1 cellular context compared by ENCODE assay signal in the genomic region with DNA sequence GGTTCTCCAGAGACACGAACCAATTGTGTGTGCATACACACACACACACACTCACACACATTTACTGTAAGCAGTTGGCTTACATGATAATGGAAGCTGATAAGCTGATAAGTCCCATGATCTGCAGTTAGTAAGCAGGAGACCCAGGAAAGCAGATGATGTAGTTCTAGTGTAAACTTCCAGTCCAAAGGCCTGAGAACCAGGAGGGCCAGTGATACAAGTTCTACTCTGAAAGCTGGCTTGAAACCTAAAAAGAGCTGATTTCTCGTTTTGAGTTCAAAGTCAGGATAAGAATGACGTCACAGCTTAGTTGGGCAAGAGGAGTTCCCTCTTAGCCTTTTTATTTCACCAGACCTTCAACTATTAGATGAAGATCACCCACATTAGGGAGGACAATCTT.
TF ChIP-seq lines count a peak whose summit lies in the region.

No MANE protein-coding gene starts in this region.

TF ChIP-seq in H1, 55 proteins besides CTCF, POLR2A, EP300 and RAD21:
- TF ChIP-seq CHD1 (IDR thresholded peaks at IDR 0.05; ENCODE audit: low read depth, low read length) (no peak), ZNF274 (IDR thresholded peaks at IDR 0.05; ENCODE audit: borderline replicate concordance, extremely low read depth, low read length) (no peak), ASH2L (IDR thresholded peaks at IDR 0.05; ENCODE audit: low read length) (no peak), RNF2 (IDR thresholded peaks at IDR 0.05; ENCODE audit: borderline replicate concordance, low read depth, low read length, missing control alignments, poor library complexity, severe bottlenecking) (no peak), KDM5A (IDR thresholded peaks at IDR 0.05; ENCODE audit: low read length) (no peak), RFX5 (IDR thresholded peaks at IDR 0.05; ENCODE audit: borderline replicate concordance, low read depth, low read length) (no peak), NANOG (IDR thresholded peaks at IDR 0.05; ENCODE audit: insufficient read depth, low read depth, low read length, poor library complexity, severe bottlenecking) (no peak), EGR1 (IDR thresholded peaks at IDR 0.05; ENCODE audit: borderline replicate concordance, low read depth, low read length) (no peak), FOSL1 (IDR thresholded peaks at IDR 0.05; ENCODE audit: insufficient read depth, low read depth, low read length) (no peak), YY1 (IDR thresholded peaks at IDR 0.05; ENCODE audit: low read depth, low read length) (no peak), CBX5 (IDR thresholded peaks at IDR 0.05; ENCODE audit: low read depth, low read length) (no peak), SP4 (IDR thresholded peaks at IDR 0.05; ENCODE audit: low read length) (no peak)
- TF ChIP-seq, protein P1, sequence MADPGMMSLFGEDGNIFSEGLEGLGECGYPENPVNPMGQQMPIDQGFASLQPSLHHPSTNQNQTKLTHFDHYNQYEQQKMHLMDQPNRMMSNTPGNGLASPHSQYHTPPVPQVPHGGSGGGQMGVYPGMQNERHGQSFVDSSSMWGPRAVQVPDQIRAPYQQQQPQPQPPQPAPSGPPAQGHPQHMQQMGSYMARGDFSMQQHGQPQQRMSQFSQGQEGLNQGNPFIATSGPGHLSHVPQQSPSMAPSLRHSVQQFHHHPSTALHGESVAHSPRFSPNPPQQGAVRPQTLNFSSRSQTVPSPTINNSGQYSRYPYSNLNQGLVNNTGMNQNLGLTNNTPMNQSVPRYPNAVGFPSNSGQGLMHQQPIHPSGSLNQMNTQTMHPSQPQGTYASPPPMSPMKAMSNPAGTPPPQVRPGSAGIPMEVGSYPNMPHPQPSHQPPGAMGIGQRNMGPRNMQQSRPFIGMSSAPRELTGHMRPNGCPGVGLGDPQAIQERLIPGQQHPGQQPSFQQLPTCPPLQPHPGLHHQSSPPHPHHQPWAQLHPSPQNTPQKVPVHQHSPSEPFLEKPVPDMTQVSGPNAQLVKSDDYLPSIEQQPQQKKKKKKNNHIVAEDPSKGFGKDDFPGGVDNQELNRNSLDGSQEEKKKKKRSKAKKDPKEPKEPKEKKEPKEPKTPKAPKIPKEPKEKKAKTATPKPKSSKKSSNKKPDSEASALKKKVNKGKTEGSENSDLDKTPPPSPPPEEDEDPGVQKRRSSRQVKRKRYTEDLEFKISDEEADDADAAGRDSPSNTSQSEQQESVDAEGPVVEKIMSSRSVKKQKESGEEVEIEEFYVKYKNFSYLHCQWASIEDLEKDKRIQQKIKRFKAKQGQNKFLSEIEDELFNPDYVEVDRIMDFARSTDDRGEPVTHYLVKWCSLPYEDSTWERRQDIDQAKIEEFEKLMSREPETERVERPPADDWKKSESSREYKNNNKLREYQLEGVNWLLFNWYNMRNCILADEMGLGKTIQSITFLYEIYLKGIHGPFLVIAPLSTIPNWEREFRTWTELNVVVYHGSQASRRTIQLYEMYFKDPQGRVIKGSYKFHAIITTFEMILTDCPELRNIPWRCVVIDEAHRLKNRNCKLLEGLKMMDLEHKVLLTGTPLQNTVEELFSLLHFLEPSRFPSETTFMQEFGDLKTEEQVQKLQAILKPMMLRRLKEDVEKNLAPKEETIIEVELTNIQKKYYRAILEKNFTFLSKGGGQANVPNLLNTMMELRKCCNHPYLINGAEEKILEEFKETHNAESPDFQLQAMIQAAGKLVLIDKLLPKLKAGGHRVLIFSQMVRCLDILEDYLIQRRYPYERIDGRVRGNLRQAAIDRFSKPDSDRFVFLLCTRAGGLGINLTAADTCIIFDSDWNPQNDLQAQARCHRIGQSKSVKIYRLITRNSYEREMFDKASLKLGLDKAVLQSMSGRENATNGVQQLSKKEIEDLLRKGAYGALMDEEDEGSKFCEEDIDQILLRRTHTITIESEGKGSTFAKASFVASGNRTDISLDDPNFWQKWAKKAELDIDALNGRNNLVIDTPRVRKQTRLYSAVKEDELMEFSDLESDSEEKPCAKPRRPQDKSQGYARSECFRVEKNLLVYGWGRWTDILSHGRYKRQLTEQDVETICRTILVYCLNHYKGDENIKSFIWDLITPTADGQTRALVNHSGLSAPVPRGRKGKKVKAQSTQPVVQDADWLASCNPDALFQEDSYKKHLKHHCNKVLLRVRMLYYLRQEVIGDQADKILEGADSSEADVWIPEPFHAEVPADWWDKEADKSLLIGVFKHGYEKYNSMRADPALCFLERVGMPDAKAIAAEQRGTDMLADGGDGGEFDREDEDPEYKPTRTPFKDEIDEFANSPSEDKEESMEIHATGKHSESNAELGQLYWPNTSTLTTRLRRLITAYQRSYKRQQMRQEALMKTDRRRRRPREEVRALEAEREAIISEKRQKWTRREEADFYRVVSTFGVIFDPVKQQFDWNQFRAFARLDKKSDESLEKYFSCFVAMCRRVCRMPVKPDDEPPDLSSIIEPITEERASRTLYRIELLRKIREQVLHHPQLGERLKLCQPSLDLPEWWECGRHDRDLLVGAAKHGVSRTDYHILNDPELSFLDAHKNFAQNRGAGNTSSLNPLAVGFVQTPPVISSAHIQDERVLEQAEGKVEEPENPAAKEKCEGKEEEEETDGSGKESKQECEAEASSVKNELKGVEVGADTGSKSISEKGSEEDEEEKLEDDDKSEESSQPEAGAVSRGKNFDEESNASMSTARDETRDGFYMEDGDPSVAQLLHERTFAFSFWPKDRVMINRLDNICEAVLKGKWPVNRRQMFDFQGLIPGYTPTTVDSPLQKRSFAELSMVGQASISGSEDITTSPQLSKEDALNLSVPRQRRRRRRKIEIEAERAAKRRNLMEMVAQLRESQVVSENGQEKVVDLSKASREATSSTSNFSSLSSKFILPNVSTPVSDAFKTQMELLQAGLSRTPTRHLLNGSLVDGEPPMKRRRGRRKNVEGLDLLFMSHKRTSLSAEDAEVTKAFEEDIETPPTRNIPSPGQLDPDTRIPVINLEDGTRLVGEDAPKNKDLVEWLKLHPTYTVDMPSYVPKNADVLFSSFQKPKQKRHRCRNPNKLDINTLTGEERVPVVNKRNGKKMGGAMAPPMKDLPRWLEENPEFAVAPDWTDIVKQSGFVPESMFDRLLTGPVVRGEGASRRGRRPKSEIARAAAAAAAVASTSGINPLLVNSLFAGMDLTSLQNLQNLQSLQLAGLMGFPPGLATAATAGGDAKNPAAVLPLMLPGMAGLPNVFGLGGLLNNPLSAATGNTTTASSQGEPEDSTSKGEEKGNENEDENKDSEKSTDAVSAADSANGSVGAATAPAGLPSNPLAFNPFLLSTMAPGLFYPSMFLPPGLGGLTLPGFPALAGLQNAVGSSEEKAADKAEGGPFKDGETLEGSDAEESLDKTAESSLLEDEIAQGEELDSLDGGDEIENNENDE (IDR thresholded peaks at IDR 0.05; ENCODE audit: insufficient replicate concordance, low read length): no peak
